Comparison of ENCODE assay signal across 1 cellular context in genomic region chr17:74569001-74569391, GRCh38.
TF ChIP-seq lines count a peak whose summit lies in the region.

No MANE protein-coding gene starts in this region.

TF ChIP-seq in GM12878, 131 proteins besides CTCF, POLR2A, EP300 and RAD21:
- TF ChIP-seq NR2C2 (IDR thresholded peaks at IDR 0.05; ENCODE audit: borderline replicate concordance, control insufficient read depth, insufficient read length, low read depth) (peak; percentile 52), MAX (IDR thresholded peaks at IDR 0.05; ENCODE audit: low read depth, low read length) (no peak), STAT3 (IDR thresholded peaks at IDR 0.05; ENCODE audit: low read depth, low read length) (no peak), RAD51 (IDR thresholded peaks at IDR 0.05) (no peak), E2F4 (IDR thresholded peaks at IDR 0.05; ENCODE audit: low read depth, low read length) (no peak), RUNX3 (IDR thresholded peaks at IDR 0.05; ENCODE audit: low read length) (no peak), CHD2 (IDR thresholded peaks at IDR 0.05; ENCODE audit: borderline replicate concordance, low read depth, low read length) (no peak)
